Comparison of ENCODE assay signal across 9 cellular contexts in genomic region chr9:128245293-128246151, GRCh38. TPM values are rescaled to one million over a fixed set of nuclear protein-coding genes. Genes with fewer than 3 reads are reported as not detected.
DNase-seq lines count a peak whose midpoint lies in the region; ATAC-seq and TF ChIP-seq lines count a peak whose summit lies in the region.
"Had no signal": no experiment of that assay in that cellular context is flagged by ENCODE, and none has a peak within 500 bp of the region (broad histone marks: within the 10 kb centered on the region; RNA-seq: fewer than 3 reads in every experiment).

No MANE protein-coding gene starts in this region.

- intact Hi-C loops in Right ventricle myocardium inferior (cut with DNase I) (no loop called here), cardiac septum (cut with DNase I) (loop anchor here (5.0 kb wide), 1 partner anchor 43 kb away; the partner anchor contains the start of gene DNM1), vagina (cut with DNase I) (no loop called here)

- H3K27ac Mint-ChIP-seq in immature natural killer cell = peak overlapping the region in 2 of 6 donors; percentile 26 to 63
- no peak overlapping the region for H3K27ac Mint-ChIP-seq in activated T-cell treated with anti-CD3 and anti-CD28 coated beads, Interleukin-2, amount 50 U/mL, for 72 hours
- H3K27ac Mint-ChIP-seq: activated T-cell treated with anti-CD3 and anti-CD28 coated beads, Interleukin-2, amount 50 U/mL, for 24 hours had no signal

- no peak overlapping the region for H3K4me3 ChIP-seq in brain microvascular endothelial cell (ENCODE audit: low read depth, low read length)
- H3K4me3 ChIP-seq in vagina = peak overlapping the region; percentile 41 to 42

- no peaks in the 10 kb centered on the region for H3K9me3 ChIP-seq in vagina

- H3K36me3 Mint-ChIP-seq in immature natural killer cell = no peaks in the 10 kb centered on the region
- H3K36me3 Mint-ChIP-seq in activated T-cell treated with anti-CD3 and anti-CD28 coated beads, Interleukin-2, amount 50 U/mL, for 4 hours (ENCODE audit: insufficient read depth) = no peaks in the 10 kb centered on the region
- no peaks in the 10 kb centered on the region for H3K36me3 Mint-ChIP-seq in activated T-cell treated with anti-CD3 and anti-CD28 coated beads, Interleukin-2, amount 50 U/mL, for 72 hours (ENCODE audit: insufficient read depth in 2 of 2)

- H3K27ac ChIP-seq in brain microvascular endothelial cell = no peak overlapping the region
- peak overlapping the region; percentile 85 for H3K27ac ChIP-seq in vagina

- no peak for TF ChIP-seq POLR2A in vagina (IDR thresholded peaks at IDR 0.05)

- H3K27me3 Mint-ChIP-seq in immature natural killer cell (ENCODE audit: low read depth in 3 of 3) = peaks cover 4 to 9% (median 7%) of the 10 kb centered on the region in 3 donors
- H3K27me3 Mint-ChIP-seq in activated T-cell treated with anti-CD3 and anti-CD28 coated beads, Interleukin-2, amount 50 U/mL, for 4 hours (ENCODE audit: low read depth) = peaks cover 25% of the 10 kb centered on the region
- peaks cover 18% of the 10 kb centered on the region for H3K27me3 Mint-ChIP-seq in activated T-cell treated with anti-CD3 and anti-CD28 coated beads, Interleukin-2, amount 50 U/mL, for 72 hours (ENCODE audit: low read depth)

- ATAC-seq in Right ventricle myocardium inferior (peak; percentile 11), GM21367 (IDR thresholded peaks at IDR 0.05; ENCODE audit: unreplicated experiment) (no peak)
- no peak for ATAC-seq in activated T-cell treated with anti-CD3 and anti-CD28 coated beads, Interleukin-2, amount 50 U/mL, for 4 hours
- no peak for ATAC-seq in activated T-cell treated with anti-CD3 and anti-CD28 coated beads, Interleukin-2, amount 50 U/mL, for 72 hours (replicated peaks in 1 of 2)

- TF ChIP-seq CTCF in brain microvascular endothelial cell (IDR thresholded peaks at IDR 0.05; ENCODE audit: low read depth, low read length, missing control alignments) = no peak
- TF ChIP-seq CTCF in vagina (IDR thresholded peaks at IDR 0.05) = no peak

- H3K4me3 Mint-ChIP-seq in immature natural killer cell = peak overlapping the region in 1 of 5 donors; percentile 43
- no peak overlapping the region for H3K4me3 Mint-ChIP-seq in activated T-cell treated with anti-CD3 and anti-CD28 coated beads, Interleukin-2, amount 50 U/mL, for 4 hours
- H3K4me3 Mint-ChIP-seq in activated T-cell treated with anti-CD3 and anti-CD28 coated beads, Interleukin-2, amount 50 U/mL, for 72 hours = no peak overlapping the region
- H3K4me3 Mint-ChIP-seq: activated T-cell treated with anti-CD3 and anti-CD28 coated beads, Interleukin-2, amount 50 U/mL, for 24 hours had no signal

- H3K36me3 ChIP-seq in brain microvascular endothelial cell (replicated peaks) = no peaks in the 10 kb centered on the region
- no peaks in the 10 kb centered on the region for H3K36me3 ChIP-seq in vagina

- H3K4me1 Mint-ChIP-seq in immature natural killer cell = peaks cover 16 to 25% of the 10 kb centered on the region in 2 donors
- H3K4me1 Mint-ChIP-seq in activated T-cell treated with anti-CD3 and anti-CD28 coated beads, Interleukin-2, amount 50 U/mL, for 4 hours (ENCODE audit: low read depth) = peaks cover 6% of the 10 kb centered on the region
- peaks cover 8% of the 10 kb centered on the region for H3K4me1 Mint-ChIP-seq in activated T-cell treated with anti-CD3 and anti-CD28 coated beads, Interleukin-2, amount 50 U/mL, for 72 hours (ENCODE audit: low read depth)

- H3K4me1 ChIP-seq in vagina = peaks cover 31% of the 10 kb centered on the region

- H3K27me3 ChIP-seq in brain microvascular endothelial cell (replicated peaks) (no peaks in the 10 kb centered on the region), vagina (no peaks in the 10 kb centered on the region)

- DNase-seq in Right ventricle myocardium inferior (ENCODE audit: missing footprints) (no peak), cardiac septum (ENCODE audit: low spot score) (no peak), brain microvascular endothelial cell (peak; percentile 55), immature natural killer cell (peak; percentile 22 to 33 (median 27)), vagina (ENCODE audit: extremely low spot score in 2 of 2) (no peak)
- no peak for DNase-seq in activated T-cell treated with anti-CD3 and anti-CD28 coated beads, Interleukin-2, amount 50 U/mL, for 4 hours
- DNase-seq in activated T-cell treated with anti-CD3 and anti-CD28 coated beads, Interleukin-2, amount 50 U/mL, for 72 hours = no peak
- DNase-seq: activated T-cell treated with anti-CD3 and anti-CD28 coated beads, Interleukin-2, amount 50 U/mL, for 24 hours had no signal

- in situ Hi-C loops in brain microvascular endothelial cell (cut with HindIII; ENCODE audit: low pct_ligation_motif_present, low sequenced_read_pairs) = no loop called here

- H3K9me3 Mint-ChIP-seq in immature natural killer cell = no peaks in the 10 kb centered on the region
- no peaks in the 10 kb centered on the region for H3K9me3 Mint-ChIP-seq in activated T-cell treated with anti-CD3 and anti-CD28 coated beads, Interleukin-2, amount 50 U/mL, for 4 hours
- H3K9me3 Mint-ChIP-seq in activated T-cell treated with anti-CD3 and anti-CD28 coated beads, Interleukin-2, amount 50 U/mL, for 72 hours = no peaks in the 10 kb centered on the region
- H3K9me3 Mint-ChIP-seq: activated T-cell treated with anti-CD3 and anti-CD28 coated beads, Interleukin-2, amount 50 U/mL, for 24 hours had no signal

RNA-seq across cellular contexts. Expression of gene GOLGA2, which starts 30.3 kb away (rescaled TPM):
- total RNA-seq in Right ventricle myocardium inferior = 76.4 TPM
- total RNA-seq in cardiac septum = 120 TPM
- 10 to 100 TPM in 1 of 3 donors, 1 to 10 TPM in 2; 4.3 to 11.7 (median 4.9) TPM for polyA plus RNA-seq in immature natural killer cell
- total RNA-seq in vagina = 84.5 TPM
- total RNA-seq in activated T-cell treated with anti-CD3 and anti-CD28 coated beads, Interleukin-2, amount 50 U/mL, for 4 hours = 10 to 100 TPM; 39.4 to 48.2 (median 46.5) TPM
- 10 to 100 TPM; 44.9 to 54.4 TPM for total RNA-seq in activated T-cell treated with anti-CD3 and anti-CD28 coated beads, Interleukin-2, amount 50 U/mL, for 72 hours

RNA-seq across cellular contexts. Expression of gene SWI5, which starts 30.6 kb away (rescaled TPM):
- total RNA-seq in Right ventricle myocardium inferior (14.9 TPM), cardiac septum (17.7 TPM), vagina (42.7 TPM)
- polyA plus RNA-seq in immature natural killer cell = 10 to 100 TPM; 20.9 to 23.3 (median 21.5) TPM
- 10 to 100 TPM; 18.6 to 19.5 (median 19.1) TPM for total RNA-seq in activated T-cell treated with anti-CD3 and anti-CD28 coated beads, Interleukin-2, amount 50 U/mL, for 4 hours
- total RNA-seq in activated T-cell treated with anti-CD3 and anti-CD28 coated beads, Interleukin-2, amount 50 U/mL, for 72 hours = 10 to 100 TPM; 20.1 to 25.4 TPM

RNA-seq across cellular contexts. Expression of gene DNM1, which starts 42.3 kb away (rescaled TPM):
- total RNA-seq in Right ventricle myocardium inferior = 6.1 TPM
- 7.3 TPM for total RNA-seq in cardiac septum
- under 1 TPM in 2 of 3 donors, not detected in 1; 0.32 to 0.47 TPM for polyA plus RNA-seq in immature natural killer cell
- total RNA-seq in vagina = 33.4 TPM
- total RNA-seq in activated T-cell treated with anti-CD3 and anti-CD28 coated beads, Interleukin-2, amount 50 U/mL, for 4 hours = under 1 TPM; 0.32 to 0.43 (median 0.40) TPM
- total RNA-seq in activated T-cell treated with anti-CD3 and anti-CD28 coated beads, Interleukin-2, amount 50 U/mL, for 72 hours = 1 to 10 TPM in 1 of 2 donors, under 1 TPM in 1; 0.86 to 2.4 TPM

RNA-seq across cellular contexts. Expression of gene CIZ1, which starts 54.1 kb away (rescaled TPM):
- total RNA-seq in Right ventricle myocardium inferior (69.3 TPM), cardiac septum (86.1 TPM), vagina (101 TPM)
- polyA plus RNA-seq in immature natural killer cell = 10 to 100 TPM in 1 of 3 donors, 1 to 10 TPM in 2; 4.4 to 36.4 (median 9.1) TPM
- total RNA-seq in activated T-cell treated with anti-CD3 and anti-CD28 coated beads, Interleukin-2, amount 50 U/mL, for 4 hours = 100 to 1,000 TPM; 117 to 128 (median 124) TPM
- total RNA-seq in activated T-cell treated with anti-CD3 and anti-CD28 coated beads, Interleukin-2, amount 50 U/mL, for 72 hours = 100 to 1,000 TPM; 161 to 203 TPM

Comparison
In these comparisons a context has a peak if more than half of its experiments do, and no peak if none do; other contexts are left out.
1. DNase-seq: peak in brain microvascular endothelial cell (single experiment) and immature natural killer cell (3 of 3); none in Right ventricle myocardium inferior (single experiment), cardiac septum (single experiment), vagina (0 of 2), activated T-cell treated with anti-CD3 and anti-CD28 coated beads, Interleukin-2, amount 50 U/mL, for 4 hours (single experiment) and activated T-cell treated with anti-CD3 and anti-CD28 coated beads, Interleukin-2, amount 50 U/mL, for 72 hours (0 of 2).